In genomic region chrX:153926863-153927685, GRCh38 we compare ENCODE assay signal across 8 cellular contexts. TPM values are rescaled to one million over a fixed set of nuclear protein-coding genes. Genes with fewer than 3 reads are reported as not detected.
DNase-seq lines count a peak whose midpoint lies in the region; ATAC-seq and TF ChIP-seq lines count a peak whose summit lies in the region.

No MANE protein-coding gene starts in this region.

- TF ChIP-seq CTCF in GM10248 (IDR thresholded peaks at IDR 0.05; ENCODE audit: control extremely low read depth, extremely low read depth, low read depth, missing control alignments): peak; percentile 15
- TF ChIP-seq CTCF in activated B cell treated with CpG ODN at 0.5 μM for 24 hours (IDR thresholded peaks at IDR 0.05): no peak

- no peaks in the 10 kb centered on the region for H3K9me3 Mint-ChIP-seq in activated B cell treated with CpG ODN at 0.5 μM for 24 hours
- H3K9me3 Mint-ChIP-seq in memory B cell: no peaks in the 10 kb centered on the region

- peak overlapping the region; percentile 96 for H3K27ac ChIP-seq in cingulate gyrus (ENCODE audit: low read depth, low read length)

- H3K4me1 Mint-ChIP-seq in activated B cell treated with CpG ODN at 0.5 μM for 24 hours (peaks cover 54% of the 10 kb centered on the region), memory B cell (peaks cover 23% of the 10 kb centered on the region)

- DNase-seq in GM10248 (ENCODE audit: extremely low spot score): peak; percentile 81
- peak; percentile 70 for DNase-seq in NCI-H2107 (lab: John Stamatoyannopoulos, UW)
- DNase-seq in activated B cell treated with CpG ODN at 0.5 μM for 24 hours: peak; percentile 64
- DNase-seq in memory B cell (ENCODE audit: low spot score in 2 of 2): peak; percentile 77 to 82
- peak; percentile 59 for DNase-seq in stimulated activated CD8-positive, alpha-beta memory T cell treated with anti-CD3 and anti-CD28 coated beads, Interleukin-4, amount 100 ng/mL, for 24 hours (ENCODE audit: low read depth)

- H3K27me3 Mint-ChIP-seq in activated B cell treated with CpG ODN at 0.5 μM for 24 hours: no peaks in the 10 kb centered on the region
- H3K27me3 Mint-ChIP-seq in memory B cell: no peaks in the 10 kb centered on the region

- CTCF ChIA-PET in GM10248 (lab: Yijun Ruan, JAX): interaction anchor here (2.7 to 14.1 kb wide), 2 partner anchors 13 to 22 kb away, joined by 10 to 187 read pairs; partner anchors contain the start of gene RENBP
- CTCF ChIA-PET in activated B cell treated with CpG ODN at 0.5 μM for 24 hours (lab: Charles Lee): interaction anchor here (1.0 to 7.7 kb wide), 2 partner anchors 21 to 895 kb away, joined by 3 to 146 read pairs; partner anchors contain the start of gene RENBP

- POLR2A ChIA-PET in GM10248 (lab: Yijun Ruan, JAX): interaction anchor here (1.0 kb wide), 2 partner anchors 44 to 133 kb away, joined by 3 read pairs; partner anchors contain the start of genes IDH3G and SSR4
- POLR2A ChIA-PET in activated B cell treated with CpG ODN at 0.5 μM for 24 hours (lab: Charles Lee): interaction anchor here (0.5 to 10.3 kb wide), 23 partner anchors 16 to 748 kb away, joined by 3 to 305 read pairs (median 5); partner anchors contain the start of genes AVPR2, BCAP31, G6PD and HCFC1

- ATAC-seq in HG02588 (IDR thresholded peaks at IDR 0.05; ENCODE audit: unreplicated experiment) (peak; percentile 34), activated B cell treated with CpG ODN at 0.5 μM for 24 hours (ENCODE audit: low read depth) (peak; percentile 48), memory B cell (ENCODE audit: low read depth) (peak; percentile 57), HG03442 (IDR thresholded peaks at IDR 0.05; ENCODE audit: unreplicated experiment) (no peak)

- peak overlapping the region; percentile 87 for H3K4me3 Mint-ChIP-seq in activated B cell treated with CpG ODN at 0.5 μM for 24 hours
- H3K4me3 Mint-ChIP-seq in memory B cell: peak overlapping the region; percentile 93

- H3K27ac Mint-ChIP-seq in activated B cell treated with CpG ODN at 0.5 μM for 24 hours: peak overlapping the region; percentile 96
- peak overlapping the region; percentile 96 for H3K27ac Mint-ChIP-seq in memory B cell

- peaks cover 18% of the 10 kb centered on the region for H3K36me3 Mint-ChIP-seq in activated B cell treated with CpG ODN at 0.5 μM for 24 hours (ENCODE audit: low read depth)
- peaks cover 9% of the 10 kb centered on the region for H3K36me3 Mint-ChIP-seq in memory B cell

- intact Hi-C loops in activated B cell treated with CpG ODN at 0.5 μM for 24 hours (cut with micrococcal nuclease): loop anchor here (1.0 to 5.0 kb wide), 6 partner anchors 8 to 452 kb away; partner anchors contain the start of genes CCNQ, EMD, MECP2 and NAA10

RNA-seq across cellular contexts. Expression of gene ARHGAP4, which starts 1.0 kb away (rescaled TPM):
- total RNA-seq in activated B cell treated with CpG ODN at 0.5 μM for 24 hours: 151 and 158 TPM in 2 replicates

RNA-seq across cellular contexts. Expression of gene NAA10, which starts 7.8 kb away (rescaled TPM):
- total RNA-seq in activated B cell treated with CpG ODN at 0.5 μM for 24 hours: 94.8 and 109 TPM in 2 replicates

RNA-seq across cellular contexts. Expression of gene RENBP, which starts 17.4 kb away (rescaled TPM):
- total RNA-seq in activated B cell treated with CpG ODN at 0.5 μM for 24 hours: 14.5 and 20.2 TPM in 2 replicates

RNA-seq across cellular contexts. Expression of gene AVPR2, which starts 22.6 kb away (rescaled TPM):
- not detected in 2 replicates for total RNA-seq in activated B cell treated with CpG ODN at 0.5 μM for 24 hours

RNA-seq across cellular contexts. Expression of gene L1CAM, which starts 41.1 kb away (rescaled TPM):
- total RNA-seq in activated B cell treated with CpG ODN at 0.5 μM for 24 hours: 7.3 and 11.0 TPM in 2 replicates
